Comparison of ENCODE assay signal across 20 cellular contexts in the genomic region with DNA sequence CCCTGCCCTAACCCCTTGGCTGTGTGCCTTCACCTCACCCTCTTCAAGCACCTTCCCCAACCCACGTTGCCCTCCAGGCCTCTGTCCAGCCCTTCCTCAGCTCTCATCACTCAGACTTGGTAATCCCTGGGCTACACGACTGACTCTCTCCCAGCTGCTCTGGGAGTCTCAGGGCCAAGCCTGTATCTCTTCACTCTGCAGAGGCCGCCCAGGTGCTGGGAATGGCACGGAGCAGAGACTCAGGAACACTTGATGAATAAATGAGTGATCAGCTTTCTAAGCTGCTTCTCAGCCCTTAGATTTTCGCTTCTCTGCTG. TPM values are rescaled to one million over a fixed set of nuclear protein-coding genes. Genes with fewer than 3 reads are reported as not detected.
DNase-seq lines count a peak whose midpoint lies in the region; ATAC-seq, FAIRE-seq and TF ChIP-seq lines count a peak whose summit lies in the region.
"Had no signal": no experiment of that assay in that cellular context is flagged by ENCODE, and none has a peak within 500 bp of the region (broad histone marks: within the 10 kb centered on the region; RNA-seq: fewer than 3 reads in every experiment).

No MANE protein-coding gene starts in this region.

- H3K79me2 ChIP-seq in K562 (ENCODE audit: control insufficient read depth, insufficient read depth, low read length) (no peaks in the 10 kb centered on the region), osteoblast (ENCODE audit: insufficient read depth, low read length) (no peaks in the 10 kb centered on the region)

- no peak overlapping the region for H3K23ac ChIP-seq in IMR-90 (ENCODE audit: low read depth, low read length)

- H3K9ac ChIP-seq in IMR-90 (ENCODE audit: low read depth, low read length) = no peak overlapping the region
- no peak overlapping the region; a peak in 1 of 4 replicates for H3K9ac ChIP-seq in K562 (ENCODE audit: insufficient read depth in 1 of 2, low read depth in 2 of 2, low read length in 2 of 2)

- no peak overlapping the region for H3K56ac ChIP-seq in IMR-90 (ENCODE audit: extremely low read depth, insufficient read depth, low read length)

- no peaks in the 10 kb centered on the region; the same call in 1 of the 2 replicates for H3K27me3 ChIP-seq in IMR-90 (ENCODE audit: control insufficient read depth, insufficient read depth, low read length)
- H3K27me3 ChIP-seq in K562 (ENCODE audit: control insufficient read depth in 2 of 2, insufficient read depth in 2 of 2, low read length in 2 of 2) = peaks cover 4 to 41% of the 10 kb centered on the region in 2 experiments; a peak in 4 of 5 replicates
- H3K27me3 ChIP-seq in osteoblast (ENCODE audit: insufficient read depth, low read length) = no peaks in the 10 kb centered on the region
- no peaks in the 10 kb centered on the region for H3K27me3 ChIP-seq in testis
- H3K27me3 ChIP-seq: SJSA1 had no signal

- BruUV-seq in IMR-90 (replicated peaks; lab: Mats Ljungman, UMichigan) (no TSS peak), K562 (replicated peaks; lab: Mats Ljungman, UMichigan) (no TSS peak)

- CTCF ChIA-PET in IMR-90 (lab: Yijun Ruan, JAX) (no interaction called here), K562 (lab: Yijun Ruan, JAX; ENCODE audit: low intra/inter-chr PET ratio) (no interaction called here)

- no peak overlapping the region for H4K5ac ChIP-seq in IMR-90 (ENCODE audit: low read depth, low read length)

- WGBS in IMR-90 (ENCODE audit: extremely low coverage in 2 of 2, insufficient read length in 1 of 2), 2 experiments = 53% methylated on average over 3 of the region's 5 CpGs; no CpG with 5 or more reads in 1 of the 2 experiments
- WGBS in K562 (ENCODE audit: insufficient coverage, low coverage, missing lambda C conversion rate) = 0% methylated on average over 3 of the region's 5 CpGs
- 86 to 88% methylated on average over 5 of the region's 5 CpGs for WGBS in testis, 2 donors

- DNase-seq in IMR-90 (no peak), K562 (ENCODE audit: extremely low read depth in 1 of 4, low spot score in 3 of 4) (no peak), osteoblast (ENCODE audit: insufficient read length, low spot score, missing footprints) (peak; percentile 45), NCI-H524 (lab: John Stamatoyannopoulos, UW) (no peak), testis (no peak)
- DNase-seq: ACHN, DMS 273 treated with DMSO at 0.1 percent for 48 hours, DND-41, NCI-H1105 treated with DMSO at 0.1 percent for 48 hours, NCI-H1694, NCI-H2081 treated with DMSO at 0.1 percent for 48 hours, NCI-H510A, NCI-H774, SW 1271 had no signal

- TF ChIP-seq EP300 in K562 (IDR thresholded peaks at IDR 0.05; ENCODE audit: low read length) = no peak

- H4K8ac ChIP-seq in IMR-90 (ENCODE audit: low read depth in 2 of 2, low read length in 2 of 2) = no peak overlapping the region

- peak overlapping the region; percentile 43; the same call in 1 of the 2 replicates for H4K91ac ChIP-seq in IMR-90 (ENCODE audit: insufficient read depth, low read depth, low read length)

- TF ChIP-seq RAD21 in IMR-90 (IDR thresholded peaks at IDR 0.05; ENCODE audit: low read length) (no peak), K562 (CRISPR knock-in tag; conservative IDR thresholded peaks at IDR 0.05 in 1 of 2, IDR thresholded peaks at IDR 0.05 in 1 of 2) (no peak)

- H3K4me3 ChIP-seq in IMR-90 (ENCODE audit: insufficient read depth, low read depth, low read length) (no peak overlapping the region), K562 (no peak overlapping the region), osteoblast (ENCODE audit: insufficient read depth, low read length) (no peak overlapping the region), testis (no peak overlapping the region)
- H3K4me3 ChIP-seq: SJSA1 had no signal

- H2BK120ac ChIP-seq in IMR-90 (ENCODE audit: low read depth, low read length) = no peak overlapping the region

- FAIRE-seq in K562 (lab: Jason Lieb, UNC) = no peak

- H2AK9ac ChIP-seq in IMR-90 (replicated peaks; ENCODE audit: low read depth, low read length, poor library complexity) = no peak overlapping the region

- H2BK5ac ChIP-seq in IMR-90 (ENCODE audit: low read depth, low read length, poor library complexity, severe bottlenecking) = no peak overlapping the region

- H4K20me1 ChIP-seq in IMR-90 (ENCODE audit: insufficient read depth, low read length) (no peaks in the 10 kb centered on the region), K562 (replicated peaks; ENCODE audit: control insufficient read depth, insufficient read depth, low read length) (no peaks in the 10 kb centered on the region; the same call in 1 of the 2 replicates), osteoblast (ENCODE audit: insufficient read depth, low read length) (no peaks in the 10 kb centered on the region)

- H3K36me3 ChIP-seq in IMR-90 (ENCODE audit: control insufficient read depth, insufficient read depth, low read length) = no peaks in the 10 kb centered on the region
- H3K36me3 ChIP-seq in K562 (ENCODE audit: control insufficient read depth, insufficient read depth, low read length) = no peaks in the 10 kb centered on the region
- H3K36me3 ChIP-seq in osteoblast (ENCODE audit: insufficient read depth, low read length) = peaks cover 8% of the 10 kb centered on the region
- no peaks in the 10 kb centered on the region for H3K36me3 ChIP-seq in testis (ENCODE audit: low read depth, missing control alignments)
- H3K36me3 ChIP-seq: SJSA1 had no signal

- dilution Hi-C loops in IMR-90 (cut with HindIII; ENCODE audit: low sequenced_read_pairs, unreplicated experiment) = no loop called here

- intact Hi-C loops in IMR-90 (cut with micrococcal nuclease) (no loop called here), K562 (cut with micrococcal nuclease) (no loop called here), testis (cut with DNase I; ENCODE audit: low total_unique reads) (no loop called here)

- H2BK15ac ChIP-seq in IMR-90 (ENCODE audit: low read depth, low read length) = no peak overlapping the region

- no peak overlapping the region for H2BK20ac ChIP-seq in IMR-90 (ENCODE audit: low read depth, low read length)

- H3K9me3 ChIP-seq in IMR-90 (ENCODE audit: control insufficient read depth, insufficient read depth, low read length) (no peaks in the 10 kb centered on the region), K562 (replicated peaks; ENCODE audit: control insufficient read depth, insufficient read depth, low read depth, low read length) (no peaks in the 10 kb centered on the region), osteoblast (ENCODE audit: low read depth, low read length) (no peaks in the 10 kb centered on the region), testis (no peaks in the 10 kb centered on the region)
- H3K9me3 ChIP-seq: SJSA1 had no signal

- H3K14ac ChIP-seq in IMR-90 (replicated peaks; ENCODE audit: low read depth, low read length) = no peak overlapping the region

- H3K4me2 ChIP-seq in IMR-90 (ENCODE audit: low read depth, low read length) (no peak overlapping the region), K562 (ENCODE audit: insufficient read depth, low read length) (no peak overlapping the region), osteoblast (ENCODE audit: insufficient read depth, low read length) (no peak overlapping the region)

- in situ Hi-C loops in IMR-90 (cut with MboI; ENCODE audit: low sequenced_read_pairs) = no loop called here
- in situ Hi-C loops in K562 (cut with MboI) = no loop called here

- no peak overlapping the region for H2AK5ac ChIP-seq in IMR-90 (ENCODE audit: low read depth, low read length)

- H3K4me1 ChIP-seq in IMR-90 (ENCODE audit: control insufficient read depth, insufficient read depth, low read length) (no peaks in the 10 kb centered on the region; the same call in 1 of the 2 replicates), K562 (replicated peaks in 1 of 2; ENCODE audit: control insufficient read depth in 2 of 2, insufficient read depth in 2 of 2, low read length in 2 of 2) (peaks cover 6 to 8% of the 10 kb centered on the region in 2 experiments; a peak in 4 of 5 replicates), osteoblast (ENCODE audit: insufficient read depth, low read length) (peaks cover 17% of the 10 kb centered on the region), testis (no peaks in the 10 kb centered on the region)

- no peaks in the 10 kb centered on the region for H3K79me1 ChIP-seq in IMR-90 (ENCODE audit: low read depth in 1 of 2, low read length in 2 of 2)

- no peak overlapping the region for H3K4ac ChIP-seq in IMR-90 (ENCODE audit: low read depth, low read length)

- TF ChIP-seq POLR2A in IMR-90 (IDR thresholded peaks at IDR 0.05; ENCODE audit: low read depth, low read length) (no peak), K562 (conservative IDR thresholded peaks at IDR 0.05) (no peak), testis (IDR thresholded peaks at IDR 0.05) (no peak)

- H2AFZ ChIP-seq in IMR-90 (replicated peaks; ENCODE audit: low read length, poor library complexity) (peak overlapping the region; percentile 29), K562 (ENCODE audit: low read depth, low read length) (no peak overlapping the region), osteoblast (ENCODE audit: low read length) (no peak overlapping the region)

- H3K9me1 ChIP-seq in IMR-90 (ENCODE audit: insufficient read depth, low read length) = no peaks in the 10 kb centered on the region
- no peaks in the 10 kb centered on the region for H3K9me1 ChIP-seq in K562 (ENCODE audit: control insufficient read depth, insufficient read depth, low read length)

- no peak for ATAC-seq in IMR-90 (ENCODE audit: low read depth)
- 0 out of 3 replicates have a peak, but pooled peaks have one; percentile 13 for ATAC-seq in K562
- ATAC-seq in GM18907 (IDR thresholded peaks at IDR 0.05; ENCODE audit: unreplicated experiment) = no peak
- no peak for ATAC-seq in HG03097 (IDR thresholded peaks at IDR 0.05; ENCODE audit: low FRiP score, unreplicated experiment)
- ATAC-seq: HCT116, Panc1 had no signal

- POLR2A ChIA-PET in IMR-90 (lab: Charles Lee; ENCODE audit: unreplicated experiment) (no interaction called here), K562 (lab: Yijun Ruan, JAX) (no interaction called here)

- TF ChIP-seq CTCF in IMR-90 (conservative IDR thresholded peaks at IDR 0.05; ENCODE audit: low read depth, low read length) = no peak
- TF ChIP-seq CTCF in K562 (IDR thresholded peaks at IDR 0.05 in 2 of 3, conservative IDR thresholded peaks at IDR 0.05 in 1 of 3; ENCODE audit: insufficient read depth in 2 of 3, low read depth in 1 of 3, low read length in 3 of 3) = no peak
- TF ChIP-seq CTCF in osteoblast (IDR thresholded peaks at IDR 0.05; ENCODE audit: extremely low read depth, low read depth, low read length) = no peak
- no peak for TF ChIP-seq CTCF in testis (IDR thresholded peaks at IDR 0.05)

- H3K27ac ChIP-seq in IMR-90 (ENCODE audit: insufficient read depth, low read length) (no peak overlapping the region), K562 (ENCODE audit: extremely low read depth, low read depth, low read length) (no peak overlapping the region; the same call in 2 of the 3 replicates), osteoblast (ENCODE audit: low read depth, low read length) (no peak overlapping the region), testis (no peak overlapping the region)
- H3K27ac ChIP-seq: SJSA1 had no signal

- H3K18ac ChIP-seq in IMR-90 (ENCODE audit: low read depth, low read length) = no peak overlapping the region

RNA-seq across cellular contexts. Expression of gene CYP46A1, which starts 15.1 kb away (rescaled TPM):
- total RNA-seq in IMR-90 (2012; rRNA removed) = under 0.01 and 0.18 TPM in 2 replicates
- polyA plus RNA-seq in IMR-90 (2012; rRNA removed) = 0.24 and 0.31 TPM in 2 replicates
- 0.09 and 0.31 TPM in 2 replicates for polyA plus RNA-seq in IMR-90 (2012; cell fraction: cytosol; rRNA removed)
- 1.0 and 1.2 TPM in 2 replicates for polyA plus RNA-seq in IMR-90 (2012; cell fraction: nucleus; rRNA removed; ENCODE audit: low replicate concordance)
- total RNA-seq in K562 (2011; cell fraction: chromatin; rRNA removed; ENCODE audit: low replicate concordance) = not detected in 2 replicates
- not detected in 2 replicates for total RNA-seq in K562 (2011; cell fraction: nucleolus; rRNA removed)
- not detected in 2 replicates for total RNA-seq in K562 (2011; cell fraction: nucleoplasm; rRNA removed)
- not detected in 2 replicates for total RNA-seq in K562 (2014; rRNA removed)
- not detected in 2 replicates for total RNA-seq in K562 (2014; rRNA removed; fragmentation: Illumina TruSeq; extraction: Trizol)
- not detected in 2 replicates for total RNA-seq in K562 (2015; rRNA removed; fragmentation: Illumina TruSeq; extraction: Trizol)
- not detected in 2 replicates for total RNA-seq in K562 (2021)
- polyA plus RNA-seq in K562 (2011; rRNA removed) = not detected in 2 replicates
- polyA plus RNA-seq in K562 (2011; cell fraction: cytosol; rRNA removed) = not detected in 2 replicates
- polyA plus RNA-seq in K562 (2011; cell fraction: nucleus; rRNA removed) = 0.04 and 0.06 TPM in 2 replicates
- polyA plus RNA-seq in K562 (2012) = not detected in 2 replicates
- polyA plus RNA-seq in K562 (2014; fragmentation: Illumina TruSeq; extraction: Trizol) = not detected in 2 replicates
- polyA plus RNA-seq in K562 (2014; fragmentation: Nextera tagmentation; extraction: Ambion mirVana) = not detected
- 0.05 TPM in 1 of 2 replicates, not detected in the other for polyA plus RNA-seq in K562 (2014; rRNA removed)
- not detected in 2 replicates for polyA minus RNA-seq in K562 (2011; rRNA and poly(A)+ RNA removed)
- polyA minus RNA-seq in K562 (2011; cell fraction: cytosol; rRNA and poly(A)+ RNA removed) = not detected in 2 replicates
- not detected in 2 replicates for polyA minus RNA-seq in K562 (2011; cell fraction: nucleus; rRNA and poly(A)+ RNA removed)
- total RNA-seq in osteoblast = 0.36 and 0.59 TPM in 2 replicates
- total RNA-seq in testis = 1 to 10 TPM; 4.2 to 4.6 TPM
- polyA plus RNA-seq in testis (ENCODE audit: insufficient read depth, low read depth, low replicate concordance) = 2.5 TPM
- polyA plus RNA-seq: CD14-positive monocyte had no signal

RNA-seq across cellular contexts. Expression of gene HHIPL1, which starts 24.0 kb away (rescaled TPM):
- total RNA-seq in IMR-90 (2012; rRNA removed) (0.56 and 0.72 TPM in 2 replicates), K562 (2014; rRNA removed) (not detected in 2 replicates), K562 (2014; rRNA removed; fragmentation: Illumina TruSeq; extraction: Trizol) (not detected in 2 replicates), K562 (2015; rRNA removed; fragmentation: Illumina TruSeq; extraction: Trizol) (not detected in 2 replicates), K562 (2021) (not detected in 2 replicates), osteoblast (11.2 and 12.3 TPM in 2 replicates), testis (1 to 10 TPM; 2.7 to 3.9 TPM)
- polyA plus RNA-seq in IMR-90 (2012; rRNA removed) (0.65 and 1.4 TPM in 2 replicates), K562 (2011; rRNA removed) (not detected in 2 replicates), K562 (2014; fragmentation: Illumina TruSeq; extraction: Trizol) (not detected in 2 replicates), K562 (2014; fragmentation: Nextera tagmentation; extraction: Ambion mirVana) (not detected), K562 (2014; rRNA removed) (not detected in 2 replicates), testis (ENCODE audit: insufficient read depth, low read depth, low replicate concordance) (1.0 TPM)
- 0.48 and 1.5 TPM in 2 replicates for polyA plus RNA-seq in IMR-90 (2012; cell fraction: cytosol; rRNA removed)
- polyA plus RNA-seq in IMR-90 (2012; cell fraction: nucleus; rRNA removed; ENCODE audit: low replicate concordance) = 0.64 and 1.3 TPM in 2 replicates
- total RNA-seq in K562 (2011; cell fraction: chromatin; rRNA removed; ENCODE audit: low replicate concordance) = 0.12 TPM in 1 of 2 replicates, not detected in the other
- not detected in 2 replicates for total RNA-seq in K562 (2011; cell fraction: nucleolus; rRNA removed)
- not detected in 2 replicates for total RNA-seq in K562 (2011; cell fraction: nucleoplasm; rRNA removed)
- 0.03 TPM in 1 of 2 replicates, not detected in the other for polyA plus RNA-seq in K562 (2011; cell fraction: cytosol; rRNA removed)
- 0.01 TPM in 1 of 2 replicates, not detected in the other for polyA plus RNA-seq in K562 (2011; cell fraction: nucleus; rRNA removed)
- polyA plus RNA-seq in K562 (2012) = not detected in 2 replicates
- not detected in 2 replicates for polyA minus RNA-seq in K562 (2011; rRNA and poly(A)+ RNA removed)
- polyA minus RNA-seq in K562 (2011; cell fraction: cytosol; rRNA and poly(A)+ RNA removed) = not detected in 2 replicates
- not detected in 2 replicates for polyA minus RNA-seq in K562 (2011; cell fraction: nucleus; rRNA and poly(A)+ RNA removed)
- polyA plus RNA-seq: CD14-positive monocyte had no signal
